In genomic region chr11:35214792-35215193, GRCh38 we compare ENCODE assay signal across 10 cellular contexts.
DNase-seq lines count a peak whose midpoint lies in the region; ATAC-seq and TF ChIP-seq lines count a peak whose summit lies in the region.
"Had no signal": no experiment of that assay in that cellular context is flagged by ENCODE, and none has a peak within 500 bp of the region (broad histone marks: within the 10 kb centered on the region; RNA-seq: fewer than 3 reads in every experiment).

No MANE protein-coding gene starts in this region.

- H3K27ac Mint-ChIP-seq in activated naive CD4-positive, alpha-beta T cell treated with anti-CD3 and anti-CD28 coated beads, Interleukin-2, amount 50 U/mL, for 72 hours: peak overlapping the region; percentile 47 to 91
- no peak overlapping the region for H3K27ac Mint-ChIP-seq in type B pancreatic cell

- H3K27me3 Mint-ChIP-seq in type B pancreatic cell: peaks cover 10% of the 10 kb centered on the region
- H3K27me3 Mint-ChIP-seq: IgD-negative memory B cell had no signal

- H3K4me3 ChIP-seq in left lung (no peak overlapping the region), colonic mucosa (no peak overlapping the region)
- H3K4me3 ChIP-seq: right lobe of liver had no signal

- H3K36me3 ChIP-seq in left lung: peaks cover 3 to 76% of the 10 kb centered on the region in 2 donors
- no peaks in the 10 kb centered on the region for H3K36me3 ChIP-seq in colonic mucosa
- H3K36me3 ChIP-seq: right lobe of liver had no signal

- DNase-seq in A172 (ENCODE audit: low spot score): peak; percentile 99
- DNase-seq in HS-27A (ENCODE audit: low read depth): peak; percentile 90
- peak in 1 of 2 donors; percentile 30 for DNase-seq in activated naive CD4-positive, alpha-beta T cell treated with anti-CD3 and anti-CD28 coated beads, Interleukin-2, amount 50 U/mL, for 72 hours (ENCODE audit: low spot score in 2 of 2)
- DNase-seq in left lung: no peak
- no peak for DNase-seq in colonic mucosa
- no peak for DNase-seq in DMS 273 treated with DMSO at 0.1 percent for 48 hours (lab: John Stamatoyannopoulos, UW)
- DNase-seq in HuH-7.5 (ENCODE audit: low spot score): no peak
- no peak for DNase-seq in type B pancreatic cell (ENCODE audit: extremely low spot score, unreplicated experiment)
- DNase-seq: right lobe of liver had no signal

- peaks cover 62 to 98% of the 10 kb centered on the region in 2 donors for H3K36me3 Mint-ChIP-seq in activated naive CD4-positive, alpha-beta T cell treated with anti-CD3 and anti-CD28 coated beads, Interleukin-2, amount 50 U/mL, for 72 hours
- peaks cover 3% of the 10 kb centered on the region for H3K36me3 Mint-ChIP-seq in type B pancreatic cell

- H3K9me3 ChIP-seq in left lung (no peaks in the 10 kb centered on the region), colonic mucosa (no peaks in the 10 kb centered on the region)
- H3K9me3 ChIP-seq: right lobe of liver had no signal

- H3K4me3 Mint-ChIP-seq in type B pancreatic cell: no peak overlapping the region
- H3K4me3 Mint-ChIP-seq: IgD-negative memory B cell had no signal

- H3K9me3 Mint-ChIP-seq in activated naive CD4-positive, alpha-beta T cell treated with anti-CD3 and anti-CD28 coated beads, Interleukin-2, amount 50 U/mL, for 72 hours: peaks cover 0 to 9% of the 10 kb centered on the region in 2 donors
- H3K9me3 Mint-ChIP-seq in type B pancreatic cell: no peaks in the 10 kb centered on the region
- H3K9me3 Mint-ChIP-seq: IgD-negative memory B cell had no signal

- intact Hi-C loops in left lung (cut with DNase I): no loop called here
- intact Hi-C loops in colonic mucosa (cut with DNase I): no loop called here

- peak; percentile 89 to 90 for ATAC-seq in activated naive CD4-positive, alpha-beta T cell treated with anti-CD3 and anti-CD28 coated beads, Interleukin-2, amount 50 U/mL, for 72 hours
- peak; percentile 70 for ATAC-seq in left lung

- TF ChIP-seq CTCF in left lung (IDR thresholded peaks at IDR 0.05) (no peak), colonic mucosa (IDR thresholded peaks at IDR 0.05) (no peak), type B pancreatic cell (conservative IDR thresholded peaks at IDR 0.05) (no peak)

- peaks cover 3% of the 10 kb centered on the region for H3K4me1 Mint-ChIP-seq in type B pancreatic cell (ENCODE audit: unreplicated experiment)

- no peak overlapping the region for H3K9ac ChIP-seq in colonic mucosa (ENCODE audit: low read depth in 2 of 2, low read length in 2 of 2)

- H3K27me3 ChIP-seq in left lung: no peaks in the 10 kb centered on the region
- no peaks in the 10 kb centered on the region for H3K27me3 ChIP-seq in colonic mucosa
- H3K27me3 ChIP-seq: right lobe of liver had no signal

- peak overlapping the region; percentile 27 to 94 for H3K27ac ChIP-seq in left lung
- H3K27ac ChIP-seq in colonic mucosa: no peak overlapping the region
- H3K27ac ChIP-seq: right lobe of liver had no signal

- H3K4me1 ChIP-seq in left lung: peaks cover 6 to 69% of the 10 kb centered on the region in 2 donors
- H3K4me1 ChIP-seq in colonic mucosa: no peaks in the 10 kb centered on the region

Comparison
In these comparisons a context has a peak if more than half of its experiments do, and no peak if none do; other contexts are left out.
1. DNase-seq: peak in A172 (single experiment) and HS-27A (single experiment); none in left lung (0 of 2), colonic mucosa (single experiment), DMS 273 treated with DMSO at 0.1 percent for 48 hours (single experiment), HuH-7.5 (single experiment) and type B pancreatic cell (single experiment).